Comparison of ENCODE assay signal across 10 cellular contexts in the genomic region with DNA sequence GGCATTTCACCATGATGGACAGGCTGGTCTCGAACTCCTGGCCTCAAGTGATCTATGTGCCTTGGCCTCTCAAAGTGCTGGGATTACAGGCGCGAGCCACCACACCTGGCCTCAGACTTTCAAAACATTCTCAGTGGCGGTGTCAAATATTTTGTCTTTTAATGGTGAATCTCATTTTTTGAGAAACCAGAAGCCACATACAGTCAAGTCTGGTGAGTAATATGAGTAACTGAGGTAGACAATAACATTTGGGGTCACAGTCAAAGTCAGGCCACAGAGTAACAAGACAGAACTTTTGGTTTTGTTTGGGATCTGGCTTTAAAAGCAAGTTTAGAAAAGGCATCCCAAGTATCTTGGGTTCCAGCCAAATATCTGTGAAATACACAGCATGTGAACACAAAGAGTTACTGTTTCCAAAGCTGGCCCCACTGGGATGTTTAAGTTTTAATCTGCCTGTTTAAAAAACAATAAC. TPM values are rescaled to one million over a fixed set of nuclear protein-coding genes. Genes with fewer than 3 reads are reported as not detected.
DNase-seq lines count a peak whose midpoint lies in the region; ATAC-seq and TF ChIP-seq lines count a peak whose summit lies in the region.
"Had no signal": no experiment of that assay in that cellular context is flagged by ENCODE, and none has a peak within 500 bp of the region (broad histone marks: within the 10 kb centered on the region; RNA-seq: fewer than 3 reads in every experiment).

No MANE protein-coding gene starts in this region.

- H3K9me3 Mint-ChIP-seq in osteocyte (ENCODE audit: unreplicated experiment), result no peaks in the 10 kb centered on the region

- DNase-seq in DMS 273 (lab: John Stamatoyannopoulos, UW; ENCODE audit: unreplicated experiment), result peak; percentile 23
- no peak for DNase-seq in DMS 273 treated with DMSO at 0.1 percent for 48 hours (lab: John Stamatoyannopoulos, UW)
- peak; percentile 23 for DNase-seq in HS-5 (ENCODE audit: low read depth)
- DNase-seq in cardiac fibroblast (ENCODE audit: low read depth in 2 of 2), result peak; percentile 89 to 92
- no peak for DNase-seq in osteocyte (ENCODE audit: extremely low spot score, unreplicated experiment)
- DNase-seq in cerebellar cortex (ENCODE audit: low spot score), result no peak
- DNase-seq in NCI-H1694 (lab: John Stamatoyannopoulos, UW), result no peak
- DNase-seq: glutamatergic neuron, trophoblast cell had no signal

- ATAC-seq in GM21390 (IDR thresholded peaks at IDR 0.05; ENCODE audit: unreplicated experiment), result no peak

- peak overlapping the region; percentile 48 for H3K27ac Mint-ChIP-seq in osteocyte (ENCODE audit: unreplicated experiment)

- no peak for TF ChIP-seq CTCF in cardiac fibroblast (IDR thresholded peaks at IDR 0.05; ENCODE audit: low read depth, low read length)
- TF ChIP-seq CTCF in osteocyte (IDR thresholded peaks at IDR 0.05), result no peak

- peaks cover 16% of the 10 kb centered on the region for H3K4me1 Mint-ChIP-seq in osteocyte (ENCODE audit: unreplicated experiment)

- H3K4me3 Mint-ChIP-seq in osteocyte (ENCODE audit: unreplicated experiment), result no peak overlapping the region

- H3K27me3 Mint-ChIP-seq in osteocyte (ENCODE audit: unreplicated experiment), result peaks cover 17% of the 10 kb centered on the region

- H3K36me3 Mint-ChIP-seq in osteocyte (ENCODE audit: unreplicated experiment), result peaks cover 2% of the 10 kb centered on the region

- H3K4me3 ChIP-seq in cardiac fibroblast (replicated peaks in 1 of 2; ENCODE audit: low read depth in 2 of 2, low read length in 2 of 2), result no peak overlapping the region

RNA-seq across cellular contexts. Expression of gene TMA7B, which starts 5.6 kb away (rescaled TPM):
- not detected in 2 replicates for total RNA-seq in osteocyte

RNA-seq across cellular contexts. Expression of gene FAM83F, which starts 40.1 kb away (rescaled TPM):
- total RNA-seq in osteocyte, result not detected in 2 replicates

RNA-seq across cellular contexts. Expression of gene GRAP2, which starts 53.7 kb away (rescaled TPM):
- not detected in 2 replicates for total RNA-seq in osteocyte

Comparison
In these comparisons a context has a peak if more than half of its experiments do, and no peak if none do; other contexts are left out.
1. DNase-seq: peak in DMS 273 (single experiment), HS-5 (single experiment) and cardiac fibroblast (2 of 2); none in DMS 273 treated with DMSO at 0.1 percent for 48 hours (single experiment), osteocyte (single experiment), cerebellar cortex (single experiment) and NCI-H1694 (single experiment).